In genomic region chr21:45403825-45404725, GRCh38 we compare ENCODE assay signal across 8 cellular contexts. TPM values are rescaled to one million over a fixed set of nuclear protein-coding genes. Genes with fewer than 3 reads are reported as not detected.
A peak's percentile ranks its signal among the peaks of the same experiment; 100 is the strongest.
DNase-seq lines count a peak whose midpoint lies in the region; ATAC-seq, FAIRE-seq and TF ChIP-seq lines count a peak whose summit lies in the region.

No MANE protein-coding gene starts in this region.

- H3K36me3 ChIP-seq in lung (ENCODE audit: control insufficient read depth in 2 of 2, insufficient read depth in 2 of 2, low read length in 2 of 2) (no peaks in the 10 kb centered on the region), upper lobe of right lung (no peaks in the 10 kb centered on the region)

- CTCF ChIA-PET in activated naive CD4-positive, alpha-beta T cell treated with anti-CD3 and anti-CD28 coated beads for 36 hours (lab: Charles Lee): no interaction called here

- peaks cover 54% of the 10 kb centered on the region for H3K27me3 Mint-ChIP-seq in activated naive CD4-positive, alpha-beta T cell treated with anti-CD3 and anti-CD28 coated beads for 36 hours (ENCODE audit: low read depth)
- H3K27me3 Mint-ChIP-seq in central memory CD8-positive, alpha-beta T cell: peaks cover 86% of the 10 kb centered on the region

- DNase-seq in activated naive CD4-positive, alpha-beta T cell treated with anti-CD3 and anti-CD28 coated beads for 36 hours: no peak
- DNase-seq in activated naive CD4-positive, alpha-beta T cell treated with anti-CD3 and anti-CD28 coated beads, Interleukin-2, amount 50 U/mL, for 16 hours: no peak
- DNase-seq in central memory CD8-positive, alpha-beta T cell (ENCODE audit: low spot score in 2 of 2): no peak
- no peak for DNase-seq in lung (ENCODE audit: low spot score)
- no peak for DNase-seq in upper lobe of right lung
- DNase-seq in cerebellum (ENCODE audit: low spot score): no peak
- DNase-seq in GM12891 (ENCODE audit: insufficient read length, low spot score): no peak

- H3K27ac ChIP-seq in lung (ENCODE audit: low read depth in 1 of 2, low read length in 1 of 2) (peak overlapping the region in 1 of 2 donors; percentile 17), upper lobe of right lung (peak overlapping the region; percentile 51)

- 17 to 21% methylated on average over 36 to 38 of the region's 38 CpGs for WGBS in lung, 2 donors

- peaks cover 6% of the 10 kb centered on the region for H3K9me3 Mint-ChIP-seq in activated naive CD4-positive, alpha-beta T cell treated with anti-CD3 and anti-CD28 coated beads for 36 hours
- H3K9me3 Mint-ChIP-seq in central memory CD8-positive, alpha-beta T cell: peaks cover 8% of the 10 kb centered on the region

- H3K4me1 Mint-ChIP-seq in activated naive CD4-positive, alpha-beta T cell treated with anti-CD3 and anti-CD28 coated beads for 36 hours (ENCODE audit: low read depth): peaks cover 14% of the 10 kb centered on the region
- peaks cover 9% of the 10 kb centered on the region for H3K4me1 Mint-ChIP-seq in central memory CD8-positive, alpha-beta T cell

- peak overlapping the region; percentile 62 for H3K4me3 Mint-ChIP-seq in activated naive CD4-positive, alpha-beta T cell treated with anti-CD3 and anti-CD28 coated beads for 36 hours
- H3K4me3 Mint-ChIP-seq in central memory CD8-positive, alpha-beta T cell: peak overlapping the region; percentile 75

- TF ChIP-seq POLR2A in GM12891 (IDR thresholded peaks at IDR 0.05; ENCODE audit: low read depth, low read length): no peak

- no peaks in the 10 kb centered on the region for H3K27me3 ChIP-seq in lung (ENCODE audit: control insufficient read depth, insufficient read depth)
- peaks cover 10% of the 10 kb centered on the region for H3K27me3 ChIP-seq in upper lobe of right lung

- H3K4me1 ChIP-seq in lung (ENCODE audit: control insufficient read depth in 2 of 2, insufficient read depth in 2 of 2, low read length in 2 of 2) (peaks cover 3 to 7% of the 10 kb centered on the region in 2 donors), upper lobe of right lung (peaks cover 18% of the 10 kb centered on the region)

- H3K4me3 ChIP-seq in lung (peak overlapping the region; percentile 30), upper lobe of right lung (peak overlapping the region; percentile 52)

- intact Hi-C loops in activated naive CD4-positive, alpha-beta T cell treated with anti-CD3 and anti-CD28 coated beads for 36 hours (cut with micrococcal nuclease): no loop called here
- intact Hi-C loops in upper lobe of right lung (cut with DNase I): no loop called here

- no peak overlapping the region for H3K27ac Mint-ChIP-seq in activated naive CD4-positive, alpha-beta T cell treated with anti-CD3 and anti-CD28 coated beads for 36 hours
- H3K27ac Mint-ChIP-seq in central memory CD8-positive, alpha-beta T cell (ENCODE audit: low read depth): no peak overlapping the region

- no peak for TF ChIP-seq CTCF in lung (IDR thresholded peaks at IDR 0.05; ENCODE audit: control extremely low read depth, extremely low read depth)
- TF ChIP-seq CTCF in upper lobe of right lung (IDR thresholded peaks at IDR 0.05): no peak

- ATAC-seq in central memory CD8-positive, alpha-beta T cell (replicated peaks; ENCODE audit: extremely low read depth, poor library complexity, severe bottlenecking): peak; percentile 10
- ATAC-seq in lung (ENCODE audit: insufficient read depth, low FRiP score) (peak; percentile 28), upper lobe of right lung (peak; percentile 32), HG03039 (IDR thresholded peaks at IDR 0.05; ENCODE audit: unreplicated experiment) (no peak)

- FAIRE-seq in GM12891 (lab: Jason Lieb, UNC): no peak

- H3K9me3 ChIP-seq in lung (ENCODE audit: control insufficient read depth in 2 of 2, insufficient read depth in 1 of 2, low read length in 1 of 2) (peaks cover 0 to 1% of the 10 kb centered on the region in 2 donors), upper lobe of right lung (no peaks in the 10 kb centered on the region)

- H3K36me3 Mint-ChIP-seq in activated naive CD4-positive, alpha-beta T cell treated with anti-CD3 and anti-CD28 coated beads for 36 hours (ENCODE audit: low read depth): peaks cover 6% of the 10 kb centered on the region
- H3K36me3 Mint-ChIP-seq in central memory CD8-positive, alpha-beta T cell (ENCODE audit: insufficient read depth): peaks cover 2% of the 10 kb centered on the region

TF ChIP-seq in GM12891, 5 proteins besides CTCF, POLR2A, EP300 and RAD21:
- no peak for TF ChIP-seq POLR2AphosphoS5 (IDR thresholded peaks at IDR 0.05; ENCODE audit: low read depth, low read length)
- no peak for TF ChIP-seq TAF1 (IDR thresholded peaks at IDR 0.05; ENCODE audit: low read depth, low read length)
- TF ChIP-seq POU2F2 (IDR thresholded peaks at IDR 0.05; ENCODE audit: low read depth, low read length): no peak
- no peak for TF ChIP-seq SPI1 (IDR thresholded peaks at IDR 0.05; ENCODE audit: low read depth, low read length)
- TF ChIP-seq PAX5 (IDR thresholded peaks at IDR 0.05; ENCODE audit: insufficient read depth, low read length, severe bottlenecking): no peak

RNA-seq across cellular contexts. Expression of gene COL18A1, which starts 0.9 kb away (rescaled TPM):
- 10 to 100 TPM; 10.3 to 12.6 TPM for total RNA-seq in activated naive CD4-positive, alpha-beta T cell treated with anti-CD3 and anti-CD28 coated beads for 36 hours
- total RNA-seq in lung (100 to 1,000 TPM in 1 of 2 donors, 10 to 100 TPM in 1; 45.3 to 102 TPM), upper lobe of right lung (60.4 TPM), cerebellum (25.2 TPM)
- 10 to 100 TPM; 42.7 to 46.3 TPM for polyA plus RNA-seq in lung
- polyA plus RNA-seq in GM12891 (2012; ENCODE audit: low read depth, missing spikeins): 0.54 TPM
